Comparison of ENCODE assay signal across 13 cellular contexts in the genomic region with DNA sequence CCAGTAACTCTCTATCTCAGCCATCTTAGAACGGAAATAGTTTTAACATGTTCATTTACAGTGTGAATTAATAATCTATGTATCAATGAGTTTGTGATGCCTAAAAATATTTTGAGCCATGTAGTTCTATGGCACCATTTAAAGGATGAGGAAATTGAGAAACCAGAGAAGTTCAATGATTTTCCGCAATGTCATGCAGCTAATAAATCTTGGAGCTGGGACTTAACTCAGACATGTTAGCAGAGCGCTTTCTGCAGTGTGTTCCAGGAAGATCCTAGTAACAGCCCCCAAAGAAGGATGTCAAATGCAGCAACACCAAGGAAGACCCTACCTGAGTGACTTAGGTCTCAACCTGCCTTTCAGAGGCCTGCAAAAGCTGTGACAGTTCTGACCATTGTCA.
A peak's percentile ranks its signal among the peaks of the same experiment; 100 is the strongest.
DNase-seq lines count a peak whose midpoint lies in the region; ATAC-seq, FAIRE-seq and TF ChIP-seq lines count a peak whose summit lies in the region.
"Had no signal": no experiment of that assay in that cellular context is flagged by ENCODE, and none has a peak within 500 bp of the region (broad histone marks: within the 10 kb centered on the region; RNA-seq: fewer than 3 reads in every experiment).

No MANE protein-coding gene starts in this region.

- in situ Hi-C loops in K562 (cut with MboI) = no loop called here

- H3K9ac ChIP-seq in K562 (ENCODE audit: insufficient read depth in 1 of 2, low read depth in 2 of 2, low read length in 2 of 2) (no peak overlapping the region), subcutaneous abdominal adipose tissue (ENCODE audit: low read length in 5 of 5) (no peak overlapping the region)

- H3K79me2 ChIP-seq in K562 (ENCODE audit: control insufficient read depth, insufficient read depth, low read length) = peaks cover 20% of the 10 kb centered on the region; the same call in 2 of the 3 replicates

- no peak overlapping the region for H2AFZ ChIP-seq in K562 (ENCODE audit: low read depth, low read length)

- H3K27ac Mint-ChIP-seq in HFFc6 (peak overlapping the region; percentile 9; the same call in 1 of the 2 replicates), mesothelial cell of epicardium (peak overlapping the region; percentile 23)
- H3K27ac Mint-ChIP-seq in natural killer cell treated with Interleukin-12 subunit alpha and Interleukin-12 subunit beta and Interleukin-15 and Interleukin-18, amount 100 ng/mL, for 72 hours = no peak overlapping the region
- H3K27ac Mint-ChIP-seq: CD4-positive, CD25-positive, alpha-beta regulatory T cell had no signal

- H3K9me3 ChIP-seq in K562 (replicated peaks; ENCODE audit: control insufficient read depth, insufficient read depth, low read depth, low read length) (no peaks in the 10 kb centered on the region), subcutaneous abdominal adipose tissue (ENCODE audit: control insufficient read depth in 5 of 5, low read length in 5 of 5) (no peaks in the 10 kb centered on the region)

- no peak for TF ChIP-seq RAD21 in K562 (CRISPR knock-in tag; conservative IDR thresholded peaks at IDR 0.05 in 1 of 2, IDR thresholded peaks at IDR 0.05 in 1 of 2)

- CTCF ChIA-PET in K562 (lab: Yijun Ruan, JAX; ENCODE audit: low intra/inter-chr PET ratio) = no interaction called here

- ATAC-seq in K562 = no peak
- no peak for ATAC-seq in natural killer cell treated with Interleukin-12 subunit alpha and Interleukin-12 subunit beta and Interleukin-15 and Interleukin-18, amount 100 ng/mL, for 72 hours

- H3K4me1 ChIP-seq in K562 (replicated peaks in 1 of 2; ENCODE audit: control insufficient read depth in 2 of 2, insufficient read depth in 2 of 2, low read length in 2 of 2) (peaks cover 3 to 10% of the 10 kb centered on the region in 2 experiments; a peak in 3 of 5 replicates), subcutaneous abdominal adipose tissue (ENCODE audit: control insufficient read depth in 5 of 5, insufficient read depth in 5 of 5, low read length in 5 of 5) (peaks cover 5 to 46% (median 43%) of the 10 kb centered on the region in 5 donors)

- no peak overlapping the region for H3K4me2 ChIP-seq in K562 (ENCODE audit: insufficient read depth, low read length)

- H3K27ac ChIP-seq in K562 (ENCODE audit: extremely low read depth, low read depth, low read length) = no peak overlapping the region
- peak overlapping the region; percentile 46 for H3K27ac ChIP-seq in subcutaneous abdominal adipose tissue (ENCODE audit: low read depth, low read length)

- peaks cover 7% of the 10 kb centered on the region; the same call in 1 of the 2 replicates for H4K20me1 ChIP-seq in K562 (replicated peaks; ENCODE audit: control insufficient read depth, insufficient read depth, low read length)

- DNase-seq in HFFc6 (no peak), K562 (ENCODE audit: extremely low read depth in 1 of 4, low spot score in 3 of 4) (no peak), mesothelial cell of epicardium (ENCODE audit: low spot score in 2 of 2, unreplicated experiment in 2 of 2) (no peak), NCI-H226 (no peak), HTR-8/SVneo (ENCODE audit: insufficient read length, low spot score) (no peak)
- DNase-seq in natural killer cell treated with Interleukin-12 subunit alpha and Interleukin-12 subunit beta and Interleukin-15 and Interleukin-18, amount 100 ng/mL, for 72 hours (ENCODE audit: low spot score) = no peak
- DNase-seq: CD4-positive, CD25-positive, alpha-beta regulatory T cell; DMS53; H7; NCI-H146; NCI-H345; NCI-H69 had no signal

- H3K4me1 Mint-ChIP-seq in HFFc6 (ENCODE audit: low read depth) (peaks cover 30% of the 10 kb centered on the region), mesothelial cell of epicardium (peaks cover 16% of the 10 kb centered on the region)
- H3K4me1 Mint-ChIP-seq in natural killer cell treated with Interleukin-12 subunit alpha and Interleukin-12 subunit beta and Interleukin-15 and Interleukin-18, amount 100 ng/mL, for 72 hours (ENCODE audit: low read depth in 2 of 2) = peaks cover 5 to 14% of the 10 kb centered on the region in 2 donors

- H3K9me3 Mint-ChIP-seq in HFFc6 (no peaks in the 10 kb centered on the region), mesothelial cell of epicardium (no peaks in the 10 kb centered on the region)
- no peaks in the 10 kb centered on the region for H3K9me3 Mint-ChIP-seq in natural killer cell treated with Interleukin-12 subunit alpha and Interleukin-12 subunit beta and Interleukin-15 and Interleukin-18, amount 100 ng/mL, for 72 hours
- H3K9me3 Mint-ChIP-seq: CD4-positive, CD25-positive, alpha-beta regulatory T cell had no signal

- intact Hi-C loops in K562 (cut with micrococcal nuclease) = no loop called here

- no peak overlapping the region for H3K4me3 ChIP-seq in K562
- no peak overlapping the region for H3K4me3 ChIP-seq in subcutaneous abdominal adipose tissue (ENCODE audit: low read depth in 1 of 5, low read length in 5 of 5)

- TF ChIP-seq EP300 in K562 (IDR thresholded peaks at IDR 0.05; ENCODE audit: low read length) = no peak

- BruUV-seq in K562 (replicated peaks; lab: Mats Ljungman, UMichigan) = no TSS peak

- peaks cover 31% of the 10 kb centered on the region for H3K36me3 Mint-ChIP-seq in HFFc6 (ENCODE audit: low read depth)
- H3K36me3 Mint-ChIP-seq in mesothelial cell of epicardium = peaks cover 5% of the 10 kb centered on the region
- no peaks in the 10 kb centered on the region for H3K36me3 Mint-ChIP-seq in natural killer cell treated with Interleukin-12 subunit alpha and Interleukin-12 subunit beta and Interleukin-15 and Interleukin-18, amount 100 ng/mL, for 72 hours

- peaks cover 6% of the 10 kb centered on the region for H3K9me1 ChIP-seq in K562 (ENCODE audit: control insufficient read depth, insufficient read depth, low read length)

- peaks cover 6% of the 10 kb centered on the region for H3K27me3 Mint-ChIP-seq in HFFc6 (ENCODE audit: insufficient read depth)
- no peaks in the 10 kb centered on the region for H3K27me3 Mint-ChIP-seq in mesothelial cell of epicardium (ENCODE audit: low read depth)
- no peaks in the 10 kb centered on the region for H3K27me3 Mint-ChIP-seq in natural killer cell treated with Interleukin-12 subunit alpha and Interleukin-12 subunit beta and Interleukin-15 and Interleukin-18, amount 100 ng/mL, for 72 hours
- H3K27me3 Mint-ChIP-seq: CD4-positive, CD25-positive, alpha-beta regulatory T cell had no signal

- H3K4me3 Mint-ChIP-seq in HFFc6 = no peak overlapping the region
- H3K4me3 Mint-ChIP-seq in mesothelial cell of epicardium = no peak overlapping the region
- no peak overlapping the region for H3K4me3 Mint-ChIP-seq in natural killer cell treated with Interleukin-12 subunit alpha and Interleukin-12 subunit beta and Interleukin-15 and Interleukin-18, amount 100 ng/mL, for 72 hours
- H3K4me3 Mint-ChIP-seq: CD4-positive, CD25-positive, alpha-beta regulatory T cell had no signal

- TF ChIP-seq CTCF in HFFc6 (IDR thresholded peaks at IDR 0.05) (no peak), K562 (IDR thresholded peaks at IDR 0.05 in 2 of 3, conservative IDR thresholded peaks at IDR 0.05 in 1 of 3; ENCODE audit: insufficient read depth in 2 of 3, low read depth in 1 of 3, low read length in 3 of 3) (no peak), mesothelial cell of epicardium (IDR thresholded peaks at IDR 0.05; ENCODE audit: unreplicated experiment) (no peak)

- 87% methylated on average over 3 of the region's 3 CpGs for WGBS in K562 (ENCODE audit: insufficient coverage, low coverage, missing lambda C conversion rate)

- no peak for TF ChIP-seq POLR2A in K562 (conservative IDR thresholded peaks at IDR 0.05)

- H3K27me3 ChIP-seq in K562 (ENCODE audit: control insufficient read depth in 2 of 2, insufficient read depth in 2 of 2, low read length in 2 of 2) = no peaks in the 10 kb centered on the region
- no peaks in the 10 kb centered on the region for H3K27me3 ChIP-seq in subcutaneous abdominal adipose tissue (ENCODE audit: control insufficient read depth in 5 of 5, insufficient read depth in 4 of 5, low read length in 5 of 5)

- FAIRE-seq in K562 (lab: Jason Lieb, UNC) = no peak
- FAIRE-seq in HTR-8/SVneo (lab: Jason Lieb, UNC) = no peak

- H3K36me3 ChIP-seq in K562 (ENCODE audit: control insufficient read depth, insufficient read depth, low read length) (peaks cover 10% of the 10 kb centered on the region; the same call in 1 of the 3 replicates), subcutaneous abdominal adipose tissue (ENCODE audit: control insufficient read depth in 5 of 5, insufficient read depth in 5 of 5, low read length in 5 of 5) (peaks cover 3 to 23% (median 14%) of the 10 kb centered on the region in 5 donors)

- POLR2A ChIA-PET in K562 (lab: Yijun Ruan, JAX) = no interaction called here

TF ChIP-seq in K562, 482 proteins besides CTCF, POLR2A, EP300 and RAD21 (continues in another document):
- TF ChIP-seq, protein P1, sequence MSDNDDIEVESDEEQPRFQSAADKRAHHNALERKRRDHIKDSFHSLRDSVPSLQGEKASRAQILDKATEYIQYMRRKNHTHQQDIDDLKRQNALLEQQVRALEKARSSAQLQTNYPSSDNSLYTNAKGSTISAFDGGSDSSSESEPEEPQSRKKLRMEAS (CRISPR knock-in tag; IDR thresholded peaks at IDR 0.05) = no peak
- TF ChIP-seq, protein P2, sequence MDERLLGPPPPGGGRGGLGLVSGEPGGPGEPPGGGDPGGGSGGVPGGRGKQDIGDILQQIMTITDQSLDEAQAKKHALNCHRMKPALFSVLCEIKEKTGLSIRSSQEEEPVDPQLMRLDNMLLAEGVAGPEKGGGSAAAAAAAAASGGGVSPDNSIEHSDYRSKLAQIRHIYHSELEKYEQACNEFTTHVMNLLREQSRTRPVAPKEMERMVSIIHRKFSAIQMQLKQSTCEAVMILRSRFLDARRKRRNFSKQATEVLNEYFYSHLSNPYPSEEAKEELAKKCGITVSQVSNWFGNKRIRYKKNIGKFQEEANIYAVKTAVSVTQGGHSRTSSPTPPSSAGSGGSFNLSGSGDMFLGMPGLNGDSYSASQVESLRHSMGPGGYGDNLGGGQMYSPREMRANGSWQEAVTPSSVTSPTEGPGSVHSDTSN (CRISPR knock-in tag; IDR thresholded peaks at IDR 0.05; ENCODE audit: low read depth) = no peak
- TF ChIP-seq, protein P2 (tag; conservative IDR thresholded peaks at IDR 0.05; ENCODE audit: low read depth) = peak; percentile 74
- no peak for TF ChIP-seq RCOR1 (IDR thresholded peaks at IDR 0.05; ENCODE audit: borderline replicate concordance in 1 of 2, low read depth in 2 of 2, low read length in 2 of 2)

Comparison
In these comparisons a context has a peak if more than half of its experiments do, and no peak if none do; other contexts are left out.
1. H3K27ac Mint-ChIP-seq: peak in HFFc6 (single experiment) and mesothelial cell of epicardium (single experiment); none in natural killer cell treated with Interleukin-12 subunit alpha and Interleukin-12 subunit beta and Interleukin-15 and Interleukin-18, amount 100 ng/mL, for 72 hours (0 of 2).